Comparison of ENCODE assay signal across 8 cellular contexts in genomic region chr22:37021710-37022482, GRCh38. TPM values are rescaled to one million over a fixed set of nuclear protein-coding genes. Genes with fewer than 3 reads are reported as not detected.
DNase-seq lines count a peak whose midpoint lies in the region; ATAC-seq and TF ChIP-seq lines count a peak whose summit lies in the region.

No MANE protein-coding gene starts in this region.

- H3K9me3 Mint-ChIP-seq in IgD-negative memory B cell: no peaks in the 10 kb centered on the region
- no peaks in the 10 kb centered on the region for H3K9me3 Mint-ChIP-seq in activated CD4-positive, alpha-beta T cell treated with anti-CD3 and anti-CD28 coated beads, Interleukin-2, amount 10 ng/mL, durations not matched to agents 24 days and 14 days
- H3K9me3 Mint-ChIP-seq in naive B cell: no peaks in the 10 kb centered on the region

- CTCF ChIA-PET in BJ (lab: Yijun Ruan, JAX): interaction anchor here (0.6 to 2.5 kb wide), 7 partner anchors 8 to 21 kb away, joined by 3 to 13 read pairs (median 9); no protein-coding TSS in a partner anchor

- H3K27me3 Mint-ChIP-seq in IgD-negative memory B cell (no peaks in the 10 kb centered on the region), naive B cell (no peaks in the 10 kb centered on the region)
- no peaks in the 10 kb centered on the region for H3K27me3 Mint-ChIP-seq in activated CD4-positive, alpha-beta T cell treated with anti-CD3 and anti-CD28 coated beads, Interleukin-2, amount 10 ng/mL, durations not matched to agents 24 days and 14 days

- H3K4me3 ChIP-seq in BJ (ENCODE audit: low read depth, low read length): no peak overlapping the region
- H3K4me3 ChIP-seq in duodenal mucosa (ENCODE audit: low read depth in 1 of 2, low read length in 2 of 2): no peak overlapping the region
- no peak overlapping the region for H3K4me3 ChIP-seq in thoracic aorta

- peaks cover 8% of the 10 kb centered on the region for H3K36me3 ChIP-seq in BJ (ENCODE audit: control insufficient read depth, insufficient read depth, low read length)
- H3K36me3 ChIP-seq in duodenal mucosa (ENCODE audit: control insufficient read depth in 1 of 2, insufficient read depth in 2 of 2, low read length in 2 of 2): peaks cover 8 to 26% of the 10 kb centered on the region in 2 donors
- H3K36me3 ChIP-seq in thoracic aorta: peaks cover 27% of the 10 kb centered on the region

- H3K9ac ChIP-seq in duodenal mucosa (ENCODE audit: low read depth in 1 of 2, low read length in 2 of 2): peak overlapping the region; percentile 43 to 80

- ATAC-seq in naive B cell (ENCODE audit: low read depth in 2 of 2): peak; percentile 55 to 57
- ATAC-seq in thoracic aorta (ENCODE audit: insufficient number of reproducible peaks, low FRiP score, low read depth): no peak
- no peak for ATAC-seq in HG03342 (IDR thresholded peaks at IDR 0.05; ENCODE audit: unreplicated experiment)

- peaks cover 51 to 60% of the 10 kb centered on the region in 2 donors for H3K4me1 ChIP-seq in duodenal mucosa (ENCODE audit: control insufficient read depth in 1 of 2, insufficient read depth in 2 of 2, low read length in 2 of 2)
- peaks cover 26 to 45% of the 10 kb centered on the region in 2 donors for H3K4me1 ChIP-seq in thoracic aorta (ENCODE audit: control insufficient read depth in 1 of 2, low read depth in 2 of 2)

- no peaks in the 10 kb centered on the region for H3K9me3 ChIP-seq in duodenal mucosa (ENCODE audit: control insufficient read depth in 1 of 2, low read length in 2 of 2)
- H3K9me3 ChIP-seq in thoracic aorta: no peaks in the 10 kb centered on the region

- intact Hi-C loops in activated CD4-positive, alpha-beta T cell treated with anti-CD3 and anti-CD28 coated beads, Interleukin-2, amount 10 ng/mL, durations not matched to agents 24 days and 14 days (cut with micrococcal nuclease): no loop called here

- H3K27me3 ChIP-seq in BJ (ENCODE audit: control insufficient read depth, insufficient read depth, low read length): no peaks in the 10 kb centered on the region
- H3K27me3 ChIP-seq in duodenal mucosa (ENCODE audit: control insufficient read depth in 1 of 2, insufficient read depth in 2 of 2, low read length in 2 of 2): no peaks in the 10 kb centered on the region
- no peaks in the 10 kb centered on the region for H3K27me3 ChIP-seq in thoracic aorta (replicated peaks; ENCODE audit: insufficient read depth)

- peak; percentile 84 for TF ChIP-seq CTCF in BJ (IDR thresholded peaks at IDR 0.05; ENCODE audit: insufficient read depth, low read depth, low read length)
- peak; percentile 57 for TF ChIP-seq CTCF in thoracic aorta (IDR thresholded peaks at IDR 0.05)

- H3K27ac Mint-ChIP-seq in IgD-negative memory B cell (peak overlapping the region in 1 of 3 donors; percentile 71), naive B cell (peak overlapping the region in 3 of 6 donors; percentile 50 to 69 (median 65))
- peak overlapping the region; percentile 72 for H3K27ac Mint-ChIP-seq in activated CD4-positive, alpha-beta T cell treated with anti-CD3 and anti-CD28 coated beads, Interleukin-2, amount 10 ng/mL, durations not matched to agents 24 days and 14 days

- peaks cover 4% of the 10 kb centered on the region for H3K36me3 Mint-ChIP-seq in IgD-negative memory B cell
- peaks cover 6% of the 10 kb centered on the region for H3K36me3 Mint-ChIP-seq in activated CD4-positive, alpha-beta T cell treated with anti-CD3 and anti-CD28 coated beads, Interleukin-2, amount 10 ng/mL, durations not matched to agents 24 days and 14 days (ENCODE audit: low read depth)
- H3K36me3 Mint-ChIP-seq in naive B cell: no peaks in the 10 kb centered on the region

- no peak for DNase-seq in BJ (ENCODE audit: low read depth)
- peak; percentile 89 for DNase-seq in activated CD4-positive, alpha-beta T cell treated with anti-CD3 and anti-CD28 coated beads, Interleukin-2, amount 10 ng/mL, durations not matched to agents 24 days and 14 days
- peak; percentile 37 for DNase-seq in naive B cell
- DNase-seq in thoracic aorta (ENCODE audit: low spot score): no peak
- DNase-seq in DMS153 treated with DMSO at 0.1 percent for 48 hours (lab: John Stamatoyannopoulos, UW; ENCODE audit: unreplicated experiment): no peak

- H3K27ac ChIP-seq in duodenal mucosa (ENCODE audit: low read depth, low read length) (peak overlapping the region; percentile 81), thoracic aorta (no peak overlapping the region)

- H3K4me1 Mint-ChIP-seq in IgD-negative memory B cell: peaks cover 5 to 10% (median 8%) of the 10 kb centered on the region in 3 donors
- H3K4me1 Mint-ChIP-seq in activated CD4-positive, alpha-beta T cell treated with anti-CD3 and anti-CD28 coated beads, Interleukin-2, amount 10 ng/mL, durations not matched to agents 24 days and 14 days: peaks cover 16% of the 10 kb centered on the region
- H3K4me1 Mint-ChIP-seq in naive B cell: peaks cover 17 to 28% (median 24%) of the 10 kb centered on the region in 3 donors

- POLR2A ChIA-PET in BJ (lab: Charles Lee): no interaction called here

- H3K4me3 Mint-ChIP-seq in IgD-negative memory B cell: peak overlapping the region; percentile 71 to 86 (median 79)
- peak overlapping the region; percentile 69 for H3K4me3 Mint-ChIP-seq in activated CD4-positive, alpha-beta T cell treated with anti-CD3 and anti-CD28 coated beads, Interleukin-2, amount 10 ng/mL, durations not matched to agents 24 days and 14 days
- H3K4me3 Mint-ChIP-seq in naive B cell: peak overlapping the region; percentile 44 to 87 (median 76)

RNA-seq across cellular contexts. Expression of gene MPST, which starts 2.4 kb away (rescaled TPM):
- 27.7 and 45.5 TPM in 2 replicates for polyA plus RNA-seq in BJ (2011; rRNA removed)
- polyA minus RNA-seq in BJ (2011; rRNA and poly(A)+ RNA removed): 10.7 and 11.7 TPM in 2 replicates
- polyA plus RNA-seq in IgD-negative memory B cell: 16.2 TPM
- total RNA-seq in activated CD4-positive, alpha-beta T cell treated with anti-CD3 and anti-CD28 coated beads, Interleukin-2, amount 10 ng/mL, durations not matched to agents 24 days and 14 days: 21.0 and 21.1 TPM in 2 replicates
- 10 to 100 TPM; 12.0 to 16.5 (median 12.8) TPM for polyA plus RNA-seq in naive B cell (ENCODE audit: low read depth in 6 of 6)
- 100 to 1,000 TPM in 1 of 2 donors, 10 to 100 TPM in 1; 70.1 to 108 TPM for total RNA-seq in thoracic aorta

RNA-seq across cellular contexts. Expression of gene TST, which starts 2.6 kb away (rescaled TPM):
- 32.8 and 45.7 TPM in 2 replicates for polyA plus RNA-seq in BJ (2011; rRNA removed)
- polyA minus RNA-seq in BJ (2011; rRNA and poly(A)+ RNA removed): 17.1 and 24.3 TPM in 2 replicates
- polyA plus RNA-seq in IgD-negative memory B cell: 3.8 TPM
- 5.2 and 5.8 TPM in 2 replicates for total RNA-seq in activated CD4-positive, alpha-beta T cell treated with anti-CD3 and anti-CD28 coated beads, Interleukin-2, amount 10 ng/mL, durations not matched to agents 24 days and 14 days
- polyA plus RNA-seq in naive B cell (ENCODE audit: low read depth in 6 of 6): 1 to 10 TPM in 1 of 6 donors, under 1 TPM in 3, not detected in 2; 0.65 to 3.3 (median 0.89) TPM
- total RNA-seq in thoracic aorta: 10 to 100 TPM in 1 of 2 donors, 1 to 10 TPM in 1; 8.5 to 26.9 TPM

RNA-seq across cellular contexts. Expression of gene KCTD17, which starts 29.6 kb away (rescaled TPM):
- 19.1 and 36.3 TPM in 2 replicates for polyA plus RNA-seq in BJ (2011; rRNA removed)
- polyA minus RNA-seq in BJ (2011; rRNA and poly(A)+ RNA removed): 26.0 and 47.3 TPM in 2 replicates
- polyA plus RNA-seq in IgD-negative memory B cell: 13.3 TPM
- total RNA-seq in activated CD4-positive, alpha-beta T cell treated with anti-CD3 and anti-CD28 coated beads, Interleukin-2, amount 10 ng/mL, durations not matched to agents 24 days and 14 days: 63.2 and 66.5 TPM in 2 replicates
- 10 to 100 TPM in 1 of 6 donors, 1 to 10 TPM in 5; 6.7 to 15.6 (median 9.5) TPM for polyA plus RNA-seq in naive B cell (ENCODE audit: low read depth in 6 of 6)
- 10 to 100 TPM; 16.7 to 32.4 TPM for total RNA-seq in thoracic aorta

Comparison
In these comparisons a context has a peak if more than half of its experiments do, and no peak if none do; other contexts are left out.
1. DNase-seq: peak in activated CD4-positive, alpha-beta T cell treated with anti-CD3 and anti-CD28 coated beads, Interleukin-2, amount 10 ng/mL, durations not matched to agents 24 days and 14 days (single experiment) and naive B cell (single experiment); none in BJ (single experiment), thoracic aorta (single experiment) and DMS153 treated with DMSO at 0.1 percent for 48 hours (single experiment).
2. ATAC-seq: peak in naive B cell (2 of 2); none in thoracic aorta (single experiment) and HG03342 (single experiment).
3. Peak in every context shown above with its lines, with median percentiles within 50 percentile points of each other: H3K4me3 Mint-ChIP-seq.